19 cellular contexts compared by ENCODE assay signal in genomic region chrX:2652106-2652505, GRCh38. TPM values are rescaled to one million over a fixed set of nuclear protein-coding genes. Genes with fewer than 3 reads are reported as not detected.
A peak's percentile ranks its signal among the peaks of the same experiment; 100 is the strongest.
DNase-seq lines count a peak whose midpoint lies in the region; ATAC-seq, FAIRE-seq and TF ChIP-seq lines count a peak whose summit lies in the region.
"Had no signal": no experiment of that assay in that cellular context is flagged by ENCODE, and none has a peak within 500 bp of the region (broad histone marks: within the 10 kb centered on the region; RNA-seq: fewer than 3 reads in every experiment).

No MANE protein-coding gene starts in this region.

- no peaks in the 10 kb centered on the region for H3K27me3 ChIP-seq in GM23338 (ENCODE audit: insufficient read depth)
- no peaks in the 10 kb centered on the region for H3K27me3 ChIP-seq in GM12878 (replicated peaks in 1 of 2; ENCODE audit: control insufficient read depth in 2 of 2, insufficient read depth in 2 of 2, low read length in 1 of 2)

- no peak for TF ChIP-seq EP300 in GM12878 (IDR thresholded peaks at IDR 0.05; ENCODE audit: borderline replicate concordance in 1 of 2, control insufficient read depth in 1 of 2, low read depth in 2 of 2, low read length in 2 of 2)

- H2AFZ ChIP-seq in GM23338 = no peak overlapping the region
- no peak overlapping the region for H2AFZ ChIP-seq in GM12878 (ENCODE audit: control insufficient read depth, low read depth, low read length)
- H2AFZ ChIP-seq: GM23248 had no signal

- H3K4me1 ChIP-seq in GM23338 (ENCODE audit: insufficient read depth) (no peaks in the 10 kb centered on the region), GM12878 (ENCODE audit: control insufficient read depth, insufficient read depth, low read length) (no peaks in the 10 kb centered on the region)

- H3K4me2 ChIP-seq in GM23338 (no peak overlapping the region), GM12878 (ENCODE audit: control insufficient read depth, insufficient read depth) (no peak overlapping the region)

- CTCF ChIA-PET in GM12878 (lab: Yijun Ruan, JAX) = no interaction called here

- H3K36me3 Mint-ChIP-seq in GM23338 (ENCODE audit: low read depth) = peaks cover 26% of the 10 kb centered on the region

- 0 out of 2 replicates have a peak, but pooled peaks have one; percentile 7 for TF ChIP-seq RAD21 in GM12878 (IDR thresholded peaks at IDR 0.05; ENCODE audit: insufficient read depth, low read depth, low read length)

- H3K4me3 Mint-ChIP-seq in GM23338 = no peak overlapping the region
- H3K4me3 Mint-ChIP-seq: activated B cell treated with CpG ODN at 0.5 μM for 24 hours, memory B cell had no signal

- H3K36me3 ChIP-seq in GM23338 (ENCODE audit: insufficient read depth) (no peaks in the 10 kb centered on the region; the same call in 1 of the 2 replicates), GM12878 (ENCODE audit: control insufficient read depth in 2 of 2, insufficient read depth in 2 of 2, low read length in 1 of 2) (no peaks in the 10 kb centered on the region)

- DNase-seq in GM23338 (ENCODE audit: low spot score) = peak; percentile 57
- no peak for DNase-seq in GM12878 (ENCODE audit: low read depth, low spot score)
- DNase-seq in iPS-NIHi11 (ENCODE audit: low spot score) = peak; percentile 31
- no peak for DNase-seq in COLO829 (ENCODE audit: low spot score)
- DNase-seq in effector CD8-positive, alpha-beta T cell (lab: John Stamatoyannopoulos, UW) = no peak
- DNase-seq in activated gamma-delta T cell treated with Interleukin-2 at 50 U/mL for 16 hours = no peak
- DNase-seq: activated B cell treated with CpG ODN at 0.5 μM for 24 hours; activated naive CD4-positive, alpha-beta T cell; dorsolateral prefrontal cortex; GM23248; MM.1S; NCI-H2029; NCI-H524; stimulated activated CD4-positive, alpha-beta T cell treated with anti-CD3 and anti-CD28 coated beads, Interleukin-1b, Interleukin-23, amount 100 ng/mL, for 48 hours; substantia nigra had no signal

- H3K27me3 Mint-ChIP-seq in GM23338 (ENCODE audit: insufficient read depth, low read depth, poor library complexity) = peaks cover 10% of the 10 kb centered on the region
- H3K27me3 Mint-ChIP-seq: activated B cell treated with CpG ODN at 0.5 μM for 24 hours, memory B cell had no signal

- RAD21 ChIA-PET in GM12878 (lab: Charles Lee; ENCODE audit: unreplicated experiment) = no interaction called here

- no TSS peak for BruUV-seq in GM12878 (replicated peaks; lab: Mats Ljungman, UMichigan)

- peak; percentile 27; the same call in 1 of the 3 replicates for ATAC-seq in GM23338
- ATAC-seq in GM12878 = no peak
- no peak for ATAC-seq in HG03097 (IDR thresholded peaks at IDR 0.05; ENCODE audit: low FRiP score, unreplicated experiment)

- TF ChIP-seq POLR2A in GM12878 (IDR thresholded peaks at IDR 0.05; ENCODE audit: low read depth, low read length) = no peak

- no peaks in the 10 kb centered on the region for H3K4me1 Mint-ChIP-seq in GM23338
- H3K4me1 Mint-ChIP-seq: activated B cell treated with CpG ODN at 0.5 μM for 24 hours had no signal

- no peak overlapping the region for H3K9ac ChIP-seq in GM12878 (ENCODE audit: control insufficient read depth, insufficient read depth, low read length)
- H3K9ac ChIP-seq: GM23248 had no signal

- H4K20me1 ChIP-seq in GM23338 (replicated peaks; ENCODE audit: insufficient read depth) (no peaks in the 10 kb centered on the region), GM12878 (ENCODE audit: control insufficient read depth, insufficient read depth) (no peaks in the 10 kb centered on the region)

- TF ChIP-seq CTCF in C4-2B (conservative IDR thresholded peaks at IDR 0.05) (peak; percentile 10; the same call in 1 of the 2 replicates), GM23338 (conservative IDR thresholded peaks at IDR 0.05; ENCODE audit: low read depth in 2 of 2) (peak; percentile 54 to 67), GM12878 (IDR thresholded peaks at IDR 0.05 in 2 of 3, conservative IDR thresholded peaks at IDR 0.05 in 1 of 3; ENCODE audit: control insufficient read depth in 2 of 3, extremely low read depth in 1 of 3, insufficient read depth in 1 of 3, low read depth in 3 of 3, low read length in 3 of 3) (peak in 2 of 3 experiments; percentile 24 to 30; a peak in 2 of 6 replicates)

- no peaks in the 10 kb centered on the region; the same call in 1 of the 2 replicates for H3K9me2 ChIP-seq in GM23338 (ENCODE audit: insufficient read depth)

- WGBS in GM12878 (ENCODE audit: insufficient coverage, insufficient replicate concordance, low lambda C conversion rate, missing lambda C conversion rate) = 88% methylated on average over 6 of the region's 6 CpGs

- in situ Hi-C loops in GM12878 (cut with MboI) = no loop called here

- intact Hi-C loops in GM12878 (cut with micrococcal nuclease; ENCODE audit: unreplicated experiment) = no loop called here

- no peaks in the 10 kb centered on the region for H3F3A ChIP-seq in GM23338 (replicated peaks; ENCODE audit: low read depth)

- H3K9me3 Mint-ChIP-seq in GM23338 = no peaks in the 10 kb centered on the region
- H3K9me3 Mint-ChIP-seq: activated B cell treated with CpG ODN at 0.5 μM for 24 hours had no signal

- SMC1A ChIA-PET in GM12878 (lab: Charles Lee; ENCODE audit: uncharacterized antibody, unreplicated experiment) = no interaction called here

- POLR2A ChIA-PET in GM12878 (lab: Charles Lee) = no interaction called here

- H3K4me3 ChIP-seq in GM23338 = no peak overlapping the region
- H3K4me3 ChIP-seq in GM12878 = no peak overlapping the region
- H3K4me3 ChIP-seq: dorsolateral prefrontal cortex, GM23248 had no signal

- no peaks in the 10 kb centered on the region for H3K9me3 ChIP-seq in GM12878 (replicated peaks; ENCODE audit: control insufficient read depth, insufficient read depth, low read length)

- no peak overlapping the region for H3K27ac Mint-ChIP-seq in GM23338
- H3K27ac Mint-ChIP-seq: activated B cell treated with CpG ODN at 0.5 μM for 24 hours, memory B cell had no signal

- H3K27ac ChIP-seq in C4-2B (no peak overlapping the region), GM23338 (ENCODE audit: low read depth) (no peak overlapping the region), GM12878 (ENCODE audit: control insufficient read depth, insufficient read depth) (no peak overlapping the region)
- H3K27ac ChIP-seq: dorsolateral prefrontal cortex, GM23248 had no signal

- FAIRE-seq in GM12878 (lab: Jason Lieb, UNC) = no peak
- FAIRE-seq: astrocyte had no signal

- H3K79me2 ChIP-seq in GM23338 (replicated peaks; ENCODE audit: insufficient read depth) (no peaks in the 10 kb centered on the region), GM12878 (ENCODE audit: control insufficient read depth, insufficient read depth, low read length) (no peaks in the 10 kb centered on the region)

TF ChIP-seq in GM23338, 12 proteins besides CTCF, POLR2A, EP300 and RAD21 (continues in another document):
- no peak for TF ChIP-seq POLR2AphosphoS5 (IDR thresholded peaks at IDR 0.05; ENCODE audit: low read depth)

TF ChIP-seq in GM12878, 131 proteins besides CTCF, POLR2A, EP300 and RAD21:
- TF ChIP-seq NRF1 (conservative IDR thresholded peaks at IDR 0.05; ENCODE audit: low read depth, low read length) = no peak
- peak; percentile 26; the same call in 1 of the 2 replicates for TF ChIP-seq SMC3 (IDR thresholded peaks at IDR 0.05; ENCODE audit: borderline replicate concordance, low read length)

RNA-seq across cellular contexts. Expression of gene CD99, which starts 39.0 kb away (rescaled TPM):
- total RNA-seq in GM23338 (2014; rRNA removed; shearing (Covaris generic)) = 28.5 and 34.5 TPM in 2 replicates
- 43.1 and 43.7 TPM in 2 replicates for polyA plus RNA-seq in GM23338 (2016; fragmentation: Nextera tagmentation; extraction: Ambion mirVana)
- 84.7 and 89.7 TPM in 2 replicates for total RNA-seq in GM12878 (2013; cell fraction: nucleolus; rRNA removed)
- 157 and 163 TPM in 2 replicates for total RNA-seq in GM12878 (2014; rRNA removed)
- 128 and 134 TPM in 2 replicates for total RNA-seq in GM12878 (2014; rRNA removed; fragmentation: Illumina TruSeq; extraction: Trizol)
- 174 and 181 TPM in 2 replicates for total RNA-seq in GM12878 (2021)
- 27.6 TPM for polyA plus RNA-seq in GM12878 (2011; ENCODE audit: low read depth)
- 31.4 and 43.4 TPM in 2 replicates for polyA plus RNA-seq in GM12878 (2011; rRNA removed)
- 73.8 and 89.2 TPM in 2 replicates for polyA plus RNA-seq in GM12878 (2011; cell fraction: cytosol; rRNA removed)
- 52.7 and 65.2 TPM in 2 replicates for polyA plus RNA-seq in GM12878 (2011; cell fraction: nucleus; rRNA removed)
- 83.9 and 108 TPM in 2 replicates for polyA plus RNA-seq in GM12878 (2012)
- polyA plus RNA-seq in GM12878 (2014; fragmentation: Illumina TruSeq; extraction: Trizol) = 148 and 154 TPM in 2 replicates
- polyA plus RNA-seq in GM12878 (2014; fragmentation: Nextera tagmentation; extraction: Ambion mirVana) = 10 to 100 TPM; 24.8 to 52.1 TPM
- 227 and 242 TPM in 2 replicates for polyA plus RNA-seq in GM12878 (2014; rRNA removed)
- 100 to 1,000 TPM; 169 to 193 TPM for polyA plus RNA-seq in GM12878 (2016; fragmentation: Nextera tagmentation; extraction: Ambion mirVana)
- 21.3 and 37.8 TPM in 2 replicates for polyA minus RNA-seq in GM12878 (2011; rRNA and poly(A)+ RNA removed)
- 32.6 and 35.1 TPM in 2 replicates for polyA minus RNA-seq in GM12878 (2011; cell fraction: cytosol; rRNA and poly(A)+ RNA removed)
- 8.7 and 16.3 TPM in 2 replicates for polyA minus RNA-seq in GM12878 (2011; cell fraction: nucleus; rRNA and poly(A)+ RNA removed)

Comparison
In these comparisons a context has a peak if more than half of its experiments do, and no peak if none do; other contexts are left out.
1. CTCF ChIP-seq: peak in every context shown above with its lines; median percentile 60 in GM23338; 27 in GM12878; 10 in C4-2B.
2. DNase-seq: peak in GM23338 (single experiment) and iPS-NIHi11 (single experiment); none in GM12878 (single experiment), COLO829 (single experiment), effector CD8-positive, alpha-beta T cell (single experiment) and activated gamma-delta T cell treated with Interleukin-2 at 50 U/mL for 16 hours (single experiment).